ENCODE assay signal across 1 cellular context in the genomic region with DNA sequence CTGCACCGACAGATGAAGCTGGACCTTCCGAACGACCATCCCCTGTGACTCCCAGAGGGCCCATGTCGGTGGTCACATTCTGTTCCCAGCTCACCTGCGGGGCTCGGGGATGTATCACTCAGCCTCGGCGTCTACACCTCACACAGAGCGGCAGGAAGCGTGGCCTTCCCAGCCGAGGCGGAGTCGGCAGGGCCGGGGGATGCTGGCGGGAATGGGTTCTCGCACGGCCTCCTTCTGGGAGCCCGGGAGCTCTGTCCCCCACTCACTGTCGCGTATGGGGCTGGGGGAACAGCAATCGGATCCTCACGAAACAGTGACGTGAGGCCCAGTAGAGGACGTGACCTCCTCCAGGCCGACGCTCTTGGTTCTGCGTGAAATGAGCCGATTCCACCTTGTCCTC.
TF ChIP-seq lines count a peak whose summit lies in the region.

No MANE protein-coding gene starts in this region.

TF ChIP-seq in GM23338, 12 proteins besides CTCF, POLR2A, EP300 and RAD21 (continued from another document):
- TF ChIP-seq, protein P1, sequence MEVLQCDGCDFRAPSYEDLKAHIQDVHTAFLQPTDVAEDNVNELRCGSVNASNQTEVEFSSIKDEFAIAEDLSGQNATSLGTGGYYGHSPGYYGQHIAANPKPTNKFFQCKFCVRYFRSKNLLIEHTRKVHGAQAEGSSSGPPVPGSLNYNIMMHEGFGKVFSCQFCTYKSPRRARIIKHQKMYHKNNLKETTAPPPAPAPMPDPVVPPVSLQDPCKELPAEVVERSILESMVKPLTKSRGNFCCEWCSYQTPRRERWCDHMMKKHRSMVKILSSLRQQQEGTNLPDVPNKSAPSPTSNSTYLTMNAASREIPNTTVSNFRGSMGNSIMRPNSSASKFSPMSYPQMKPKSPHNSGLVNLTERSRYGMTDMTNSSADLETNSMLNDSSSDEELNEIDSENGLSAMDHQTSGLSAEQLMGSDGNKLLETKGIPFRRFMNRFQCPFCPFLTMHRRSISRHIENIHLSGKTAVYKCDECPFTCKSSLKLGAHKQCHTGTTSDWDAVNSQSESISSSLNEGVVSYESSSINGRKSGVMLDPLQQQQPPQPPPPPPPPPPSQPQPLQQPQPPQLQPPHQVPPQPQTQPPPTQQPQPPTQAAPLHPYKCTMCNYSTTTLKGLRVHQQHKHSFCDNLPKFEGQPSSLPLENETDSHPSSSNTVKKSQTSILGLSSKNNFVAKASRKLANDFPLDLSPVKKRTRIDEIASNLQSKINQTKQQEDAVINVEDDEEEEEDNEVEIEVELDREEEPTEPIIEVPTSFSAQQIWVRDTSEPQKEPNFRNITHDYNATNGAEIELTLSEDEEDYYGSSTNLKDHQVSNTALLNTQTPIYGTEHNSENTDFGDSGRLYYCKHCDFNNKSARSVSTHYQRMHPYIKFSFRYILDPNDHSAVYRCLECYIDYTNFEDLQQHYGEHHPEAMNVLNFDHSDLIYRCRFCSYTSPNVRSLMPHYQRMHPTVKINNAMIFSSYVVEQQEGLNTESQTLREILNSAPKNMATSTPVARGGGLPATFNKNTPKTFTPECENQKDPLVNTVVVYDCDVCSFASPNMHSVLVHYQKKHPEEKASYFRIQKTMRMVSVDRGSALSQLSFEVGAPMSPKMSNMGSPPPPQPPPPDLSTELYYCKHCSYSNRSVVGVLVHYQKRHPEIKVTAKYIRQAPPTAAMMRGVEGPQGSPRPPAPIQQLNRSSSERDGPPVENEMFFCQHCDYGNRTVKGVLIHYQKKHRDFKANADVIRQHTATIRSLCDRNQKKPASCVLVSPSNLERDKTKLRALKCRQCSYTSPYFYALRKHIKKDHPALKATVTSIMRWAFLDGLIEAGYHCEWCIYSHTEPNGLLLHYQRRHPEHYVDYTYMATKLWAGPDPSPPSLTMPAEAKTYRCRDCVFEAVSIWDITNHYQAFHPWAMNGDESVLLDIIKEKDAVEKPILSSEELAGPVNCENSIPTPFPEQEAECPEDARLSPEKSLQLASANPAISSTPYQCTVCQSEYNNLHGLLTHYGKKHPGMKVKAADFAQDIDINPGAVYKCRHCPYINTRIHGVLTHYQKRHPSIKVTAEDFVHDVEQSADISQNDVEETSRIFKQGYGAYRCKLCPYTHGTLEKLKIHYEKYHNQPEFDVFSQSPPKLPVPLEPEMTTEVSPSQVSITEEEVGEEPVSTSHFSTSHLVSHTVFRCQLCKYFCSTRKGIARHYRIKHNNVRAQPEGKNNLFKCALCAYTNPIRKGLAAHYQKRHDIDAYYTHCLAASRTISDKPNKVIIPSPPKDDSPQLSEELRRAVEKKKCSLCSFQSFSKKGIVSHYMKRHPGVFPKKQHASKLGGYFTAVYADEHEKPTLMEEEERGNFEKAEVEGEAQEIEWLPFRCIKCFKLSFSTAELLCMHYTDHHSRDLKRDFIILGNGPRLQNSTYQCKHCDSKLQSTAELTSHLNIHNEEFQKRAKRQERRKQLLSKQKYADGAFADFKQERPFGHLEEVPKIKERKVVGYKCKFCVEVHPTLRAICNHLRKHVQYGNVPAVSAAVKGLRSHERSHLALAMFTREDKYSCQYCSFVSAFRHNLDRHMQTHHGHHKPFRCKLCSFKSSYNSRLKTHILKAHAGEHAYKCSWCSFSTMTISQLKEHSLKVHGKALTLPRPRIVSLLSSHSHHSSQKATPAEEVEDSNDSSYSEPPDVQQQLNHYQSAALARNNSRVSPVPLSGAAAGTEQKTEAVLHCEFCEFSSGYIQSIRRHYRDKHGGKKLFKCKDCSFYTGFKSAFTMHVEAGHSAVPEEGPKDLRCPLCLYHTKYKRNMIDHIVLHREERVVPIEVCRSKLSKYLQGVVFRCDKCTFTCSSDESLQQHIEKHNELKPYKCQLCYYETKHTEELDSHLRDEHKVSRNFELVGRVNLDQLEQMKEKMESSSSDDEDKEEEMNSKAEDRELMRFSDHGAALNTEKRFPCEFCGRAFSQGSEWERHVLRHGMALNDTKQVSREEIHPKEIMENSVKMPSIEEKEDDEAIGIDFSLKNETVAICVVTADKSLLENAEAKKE (CRISPR knock-in tag; IDR thresholded peaks at IDR 0.05), result no peak
- TF ChIP-seq EZH2 (IDR thresholded peaks at IDR 0.05; ENCODE audit: low read depth, unreplicated experiment), result no peak
- TF ChIP-seq ZNF331 (CRISPR knock-in tag; IDR thresholded peaks at IDR 0.05; ENCODE audit: low read depth), result no peak
- TF ChIP-seq, protein P2, sequence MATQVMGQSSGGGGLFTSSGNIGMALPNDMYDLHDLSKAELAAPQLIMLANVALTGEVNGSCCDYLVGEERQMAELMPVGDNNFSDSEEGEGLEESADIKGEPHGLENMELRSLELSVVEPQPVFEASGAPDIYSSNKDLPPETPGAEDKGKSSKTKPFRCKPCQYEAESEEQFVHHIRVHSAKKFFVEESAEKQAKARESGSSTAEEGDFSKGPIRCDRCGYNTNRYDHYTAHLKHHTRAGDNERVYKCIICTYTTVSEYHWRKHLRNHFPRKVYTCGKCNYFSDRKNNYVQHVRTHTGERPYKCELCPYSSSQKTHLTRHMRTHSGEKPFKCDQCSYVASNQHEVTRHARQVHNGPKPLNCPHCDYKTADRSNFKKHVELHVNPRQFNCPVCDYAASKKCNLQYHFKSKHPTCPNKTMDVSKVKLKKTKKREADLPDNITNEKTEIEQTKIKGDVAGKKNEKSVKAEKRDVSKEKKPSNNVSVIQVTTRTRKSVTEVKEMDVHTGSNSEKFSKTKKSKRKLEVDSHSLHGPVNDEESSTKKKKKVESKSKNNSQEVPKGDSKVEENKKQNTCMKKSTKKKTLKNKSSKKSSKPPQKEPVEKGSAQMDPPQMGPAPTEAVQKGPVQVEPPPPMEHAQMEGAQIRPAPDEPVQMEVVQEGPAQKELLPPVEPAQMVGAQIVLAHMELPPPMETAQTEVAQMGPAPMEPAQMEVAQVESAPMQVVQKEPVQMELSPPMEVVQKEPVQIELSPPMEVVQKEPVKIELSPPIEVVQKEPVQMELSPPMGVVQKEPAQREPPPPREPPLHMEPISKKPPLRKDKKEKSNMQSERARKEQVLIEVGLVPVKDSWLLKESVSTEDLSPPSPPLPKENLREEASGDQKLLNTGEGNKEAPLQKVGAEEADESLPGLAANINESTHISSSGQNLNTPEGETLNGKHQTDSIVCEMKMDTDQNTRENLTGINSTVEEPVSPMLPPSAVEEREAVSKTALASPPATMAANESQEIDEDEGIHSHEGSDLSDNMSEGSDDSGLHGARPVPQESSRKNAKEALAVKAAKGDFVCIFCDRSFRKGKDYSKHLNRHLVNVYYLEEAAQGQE (IDR thresholded peaks at IDR 0.05; ENCODE audit: unreplicated experiment), result no peak
